Comparison of ENCODE assay signal across 8 cellular contexts in the genomic region with DNA sequence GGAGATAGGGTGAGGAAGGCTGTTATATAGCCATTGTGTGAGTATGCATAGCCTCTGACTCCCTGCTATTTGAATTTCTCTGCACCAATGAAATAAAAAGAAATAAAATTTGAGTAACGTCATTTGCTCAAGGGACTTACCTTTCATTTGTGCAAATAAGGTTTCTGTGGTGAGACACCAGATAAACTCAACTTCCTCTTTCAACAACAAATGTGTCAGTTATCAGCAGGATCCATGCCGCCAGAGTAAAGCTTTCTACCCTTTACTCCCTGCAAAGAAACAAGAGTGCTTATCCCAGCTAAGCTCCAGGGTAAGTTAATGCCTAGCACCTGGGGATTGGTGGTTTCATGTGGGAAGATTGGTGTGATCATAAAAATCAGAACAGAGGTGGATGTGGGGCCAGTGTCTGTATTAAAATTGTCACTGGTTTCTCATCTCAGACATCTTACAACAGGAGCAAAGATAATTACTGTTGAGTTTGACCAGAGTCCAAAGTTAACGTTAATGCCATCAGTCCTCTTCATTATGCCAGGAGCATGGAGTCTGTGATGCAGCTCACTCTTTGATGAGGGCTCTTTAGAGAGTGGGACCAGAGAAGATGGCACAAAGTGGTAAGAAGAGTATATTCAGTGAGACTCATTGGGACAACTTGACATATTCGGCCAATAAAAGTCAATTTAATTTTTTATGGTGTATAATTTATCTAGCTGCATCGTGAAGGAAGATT. TPM values are rescaled to one million over a fixed set of nuclear protein-coding genes. Genes with fewer than 3 reads are reported as not detected.
A peak's percentile ranks its signal among the peaks of the same experiment; 100 is the strongest.
DNase-seq lines count a peak whose midpoint lies in the region; ATAC-seq and TF ChIP-seq lines count a peak whose summit lies in the region.

P2RY10 (plus strand) TSS at position 206 of the 727 bp plus-strand sequence. CDS start 15,130 bp downstream, outside the sequence.

- peaks cover 30% of the 10 kb centered on the region for H3K36me3 Mint-ChIP-seq in activated T-helper 17 cell treated with anti-CD3 and anti-CD28 coated beads, Interleukin-2, amount 50 U/mL, for 72 hours (ENCODE audit: low read depth)

- peak within 1 kb of the TSS; percentile 88 for H3K4me3 Mint-ChIP-seq in activated T-helper 17 cell treated with anti-CD3 and anti-CD28 coated beads, Interleukin-2, amount 50 U/mL, for 72 hours

- H3K4me1 Mint-ChIP-seq in activated T-helper 17 cell treated with anti-CD3 and anti-CD28 coated beads, Interleukin-2, amount 50 U/mL, for 72 hours: peaks cover 21% of the 10 kb centered on the region

- ATAC-seq in HG03558 (IDR thresholded peaks at IDR 0.05; ENCODE audit: extremely low read depth, unreplicated experiment): peak; percentile 44
- peak; percentile 74 for ATAC-seq in activated T-helper 17 cell treated with anti-CD3 and anti-CD28 coated beads, Interleukin-2, amount 50 U/mL, for 72 hours (replicated peaks)
- no peak for ATAC-seq in Right ventricle myocardium inferior

- no peaks in the 10 kb centered on the region for H3K27me3 Mint-ChIP-seq in activated T-helper 17 cell treated with anti-CD3 and anti-CD28 coated beads, Interleukin-2, amount 50 U/mL, for 72 hours

- peak within 1 kb of the TSS; percentile 94 for H3K27ac Mint-ChIP-seq in activated T-helper 17 cell treated with anti-CD3 and anti-CD28 coated beads, Interleukin-2, amount 50 U/mL, for 72 hours

- TF ChIP-seq CTCF in GM10266 (IDR thresholded peaks at IDR 0.05; ENCODE audit: control insufficient read depth, insufficient read depth, low read depth, missing control alignments) (no peak), GM20000 (IDR thresholded peaks at IDR 0.05; ENCODE audit: extremely low read depth, missing control alignments) (no peak)

- intact Hi-C loops in Right ventricle myocardium inferior (cut with DNase I): no loop called here

- no peaks in the 10 kb centered on the region for H3K9me3 Mint-ChIP-seq in activated T-helper 17 cell treated with anti-CD3 and anti-CD28 coated beads, Interleukin-2, amount 50 U/mL, for 72 hours

- DNase-seq in GM10266 (ENCODE audit: extremely low spot score) (peak; percentile 11), GM20000 (ENCODE audit: low spot score) (peak; percentile 18), inferior parietal cortex (ENCODE audit: extremely low spot score) (no peak), Right ventricle myocardium inferior (ENCODE audit: missing footprints) (no peak), NCI-H187 (lab: John Stamatoyannopoulos, UW) (no peak), COLO668 (lab: John Stamatoyannopoulos, UW; ENCODE audit: unreplicated experiment) (no peak)

RNA-seq across cellular contexts. Expression of gene P2RY10, which starts in this region (rescaled TPM):
- 10 to 100 TPM; 34.6 to 56.9 TPM for total RNA-seq in activated T-helper 17 cell treated with anti-CD3 and anti-CD28 coated beads, Interleukin-2, amount 50 U/mL, for 72 hours
- total RNA-seq in Right ventricle myocardium inferior: not detected

Comparison
In these comparisons a context has a peak if more than half of its experiments do, and no peak if none do; other contexts are left out.
1. RNA of gene P2RY10 (total RNA-seq): 34.6 to 56.9 TPM in activated T-helper 17 cell treated with anti-CD3 and anti-CD28 coated beads, Interleukin-2, amount 50 U/mL, for 72 hours; not detected in Right ventricle myocardium inferior (single experiment); every median in the first group is over 10 times any median in the second.
2. DNase-seq: peak in GM10266 (single experiment) and GM20000 (single experiment); none in inferior parietal cortex (single experiment), Right ventricle myocardium inferior (single experiment), NCI-H187 (0 of 2) and COLO668 (single experiment).